Comparison of ENCODE assay signal across 15 cellular contexts in genomic region chr2:223043164-223043941, GRCh38. TPM values are rescaled to one million over a fixed set of nuclear protein-coding genes. Genes with fewer than 3 reads are reported as not detected.
DNase-seq lines count a peak whose midpoint lies in the region; ATAC-seq and TF ChIP-seq lines count a peak whose summit lies in the region.
"Had no signal": no experiment of that assay in that cellular context is flagged by ENCODE, and none has a peak within 500 bp of the region (broad histone marks: within the 10 kb centered on the region; RNA-seq: fewer than 3 reads in every experiment).

No MANE protein-coding gene starts in this region.

- peak overlapping the region in 1 of 2 experiments; percentile 63 for H3K4ac ChIP-seq in mesenchymal stem cell (ENCODE audit: low read depth in 1 of 2, low read length in 2 of 2)

- H3K14ac ChIP-seq in mesenchymal stem cell (ENCODE audit: low read length in 2 of 2): no peak overlapping the region

- peaks cover 8% of the 10 kb centered on the region for H3K4me1 ChIP-seq in mesenchymal stem cell (ENCODE audit: control insufficient read depth, insufficient read depth, low read depth, low read length)

- H3K36me3 ChIP-seq in mesenchymal stem cell (ENCODE audit: control insufficient read depth in 1 of 2, insufficient read depth in 2 of 2, low read depth in 1 of 2, low read length in 2 of 2): no peaks in the 10 kb centered on the region
- H3K36me3 ChIP-seq: SJCRH30 had no signal

- no peak overlapping the region for H2BK5ac ChIP-seq in mesenchymal stem cell (ENCODE audit: low read depth, low read length, poor library complexity, severe bottlenecking)

- peak overlapping the region; percentile 67 to 79 for H3K18ac ChIP-seq in mesenchymal stem cell (ENCODE audit: low read depth in 1 of 2, low read length in 2 of 2)

- no peak overlapping the region for H4K91ac ChIP-seq in mesenchymal stem cell (ENCODE audit: low read length)

- no peak overlapping the region for H3K4me3 Mint-ChIP-seq in stimulated activated naive B cell treated with anti-CD40 and anti-IgM and Interleukin-4, amounts not matched to agents 10 μg/mL and 1 μg/mL and 100 μg/mL, for 72 hours

- H2BK12ac ChIP-seq in mesenchymal stem cell (ENCODE audit: low read length in 2 of 2): peak overlapping the region; percentile 83 to 93

- peak overlapping the region; percentile 83 for H4K8ac ChIP-seq in mesenchymal stem cell (ENCODE audit: low read length)

- H3K27me3 ChIP-seq in HL-60 (ENCODE audit: insufficient read depth, poor library complexity, severe bottlenecking): no peaks in the 10 kb centered on the region
- H3K27me3 ChIP-seq in mesenchymal stem cell (ENCODE audit: control insufficient read depth in 1 of 2, insufficient read depth in 1 of 2, low read length in 2 of 2): no peaks in the 10 kb centered on the region
- H3K27me3 ChIP-seq: SJCRH30 had no signal

- no peak for TF ChIP-seq CTCF in HL-60 (IDR thresholded peaks at IDR 0.05; ENCODE audit: insufficient read depth, low read length)

- 16% methylated on average over 5 of the region's 7 CpGs for WGBS in mesenchymal stem cell

- no peak overlapping the region for H3K4me2 ChIP-seq in mesenchymal stem cell (ENCODE audit: low read length, poor library complexity, severe bottlenecking)

- no peaks in the 10 kb centered on the region for H3K4me1 Mint-ChIP-seq in stimulated activated naive B cell treated with anti-CD40 and anti-IgM and Interleukin-4, amounts not matched to agents 10 μg/mL and 1 μg/mL and 100 μg/mL, for 72 hours

- peak overlapping the region; percentile 10 for H3K9ac ChIP-seq in mesenchymal stem cell (ENCODE audit: low read length)

- H3K27ac ChIP-seq in HL-60 (replicated peaks) (peak overlapping the region; percentile 65), mesenchymal stem cell (ENCODE audit: low read length, poor library complexity, severe bottlenecking) (no peak overlapping the region)
- H3K27ac ChIP-seq: SJCRH30 had no signal

- no peak overlapping the region for H3K4me3 ChIP-seq in HL-60 (replicated peaks; ENCODE audit: insufficient read depth, low read length)
- H3K4me3 ChIP-seq in mesenchymal stem cell (ENCODE audit: insufficient read depth in 1 of 2, low read depth in 1 of 2, low read length in 2 of 2): no peak overlapping the region
- H3K4me3 ChIP-seq: GM12878, SJCRH30 had no signal

- peaks cover 0 to 17% of the 10 kb centered on the region in 2 donors for H3K27me3 Mint-ChIP-seq in stimulated activated naive B cell treated with anti-CD40 and anti-IgM and Interleukin-4, amounts not matched to agents 10 μg/mL and 1 μg/mL and 100 μg/mL, for 72 hours

- no peak overlapping the region for H3K27ac Mint-ChIP-seq in stimulated activated naive B cell treated with anti-CD40 and anti-IgM and Interleukin-4, amounts not matched to agents 10 μg/mL and 1 μg/mL and 100 μg/mL, for 72 hours

- DNase-seq in AML-193 (lab: John Stamatoyannopoulos, UW) (peak; percentile 70 to 80), HL-60 (ENCODE audit: low read depth in 1 of 2, low spot score in 1 of 2) (peak; percentile 21 to 76), SKM-1 treated with dmso at 0.1 percent for 144 hours (lab: John Stamatoyannopoulos, UW; ENCODE audit: unreplicated experiment) (peak; percentile 90), mesenchymal stem cell (peak; percentile 62), inferior parietal cortex (ENCODE audit: extremely low spot score) (no peak), HPDE6-E6E7 (ENCODE audit: extremely low spot score) (no peak)
- DNase-seq in stimulated activated naive B cell treated with anti-CD40 and anti-IgM and Interleukin-4, amounts not matched to agents 10 μg/mL and 1 μg/mL and 100 μg/mL, for 72 hours: no peak
- DNase-seq: activated CD4-positive, CD25-positive, alpha-beta regulatory T cell; activated T-cell treated with anti-CD3 and anti-CD28 coated beads, Interleukin-2, amount 50 U/mL, for 1 hour; amniotic stem cell; NCI-H1930; SJCRH30; stimulated activated CD4-positive, alpha-beta T cell treated with anti-CD3 and anti-CD28 coated beads, Interleukin-4, amount 100 ng/mL, for 1 hour had no signal

- H2BK120ac ChIP-seq in mesenchymal stem cell (ENCODE audit: low read depth, low read length): peak overlapping the region; percentile 75

- no peak overlapping the region for H2BK15ac ChIP-seq in mesenchymal stem cell (ENCODE audit: low read depth, poor library complexity, severe bottlenecking)

- H2AK5ac ChIP-seq in mesenchymal stem cell (ENCODE audit: low read length, severe bottlenecking): no peak overlapping the region

- no peak overlapping the region for H2AFZ ChIP-seq in mesenchymal stem cell (ENCODE audit: low read depth, low read length)

- no peaks in the 10 kb centered on the region for H3K9me3 Mint-ChIP-seq in stimulated activated naive B cell treated with anti-CD40 and anti-IgM and Interleukin-4, amounts not matched to agents 10 μg/mL and 1 μg/mL and 100 μg/mL, for 72 hours

- no peaks in the 10 kb centered on the region for H3K79me1 ChIP-seq in mesenchymal stem cell (replicated peaks; ENCODE audit: low read length, poor library complexity, severe bottlenecking)

- no peaks in the 10 kb centered on the region for H3K9me3 ChIP-seq in mesenchymal stem cell (ENCODE audit: control insufficient read depth, low read length)
- H3K9me3 ChIP-seq: SJCRH30 had no signal

- no peak overlapping the region for H3K23ac ChIP-seq in mesenchymal stem cell (ENCODE audit: low read length in 2 of 2)

- no peaks in the 10 kb centered on the region for H3K36me3 Mint-ChIP-seq in stimulated activated naive B cell treated with anti-CD40 and anti-IgM and Interleukin-4, amounts not matched to agents 10 μg/mL and 1 μg/mL and 100 μg/mL, for 72 hours

- ATAC-seq in stimulated activated naive B cell treated with anti-CD40 and anti-IgM and Interleukin-4, amounts not matched to agents 10 μg/mL and 1 μg/mL and 100 μg/mL, for 72 hours (replicated peaks): no peak
- no peak for ATAC-seq in HG02981 (IDR thresholded peaks at IDR 0.05; ENCODE audit: unreplicated experiment)
- ATAC-seq: GM12878 had no signal

RNA-seq across cellular contexts. Expression of gene KCNE4, which starts 8.6 kb away (rescaled TPM):
- polyA plus RNA-seq in mesenchymal stem cell (2013, experiment 1 of 2): 46.9 TPM
- polyA plus RNA-seq in mesenchymal stem cell (2013, experiment 2 of 2): 47.3 TPM

Comparison
In these comparisons a context has a peak if more than half of its experiments do, and no peak if none do; other contexts are left out.
1. DNase-seq: peak in AML-193 (2 of 2), HL-60 (2 of 2), SKM-1 treated with dmso at 0.1 percent for 144 hours (single experiment) and mesenchymal stem cell (single experiment); none in inferior parietal cortex (single experiment), stimulated activated naive B cell treated with anti-CD40 and anti-IgM and Interleukin-4, amounts not matched to agents 10 μg/mL and 1 μg/mL and 100 μg/mL, for 72 hours (single experiment) and HPDE6-E6E7 (single experiment).